ENCODE assay signal across 8 cellular contexts in the genomic region with DNA sequence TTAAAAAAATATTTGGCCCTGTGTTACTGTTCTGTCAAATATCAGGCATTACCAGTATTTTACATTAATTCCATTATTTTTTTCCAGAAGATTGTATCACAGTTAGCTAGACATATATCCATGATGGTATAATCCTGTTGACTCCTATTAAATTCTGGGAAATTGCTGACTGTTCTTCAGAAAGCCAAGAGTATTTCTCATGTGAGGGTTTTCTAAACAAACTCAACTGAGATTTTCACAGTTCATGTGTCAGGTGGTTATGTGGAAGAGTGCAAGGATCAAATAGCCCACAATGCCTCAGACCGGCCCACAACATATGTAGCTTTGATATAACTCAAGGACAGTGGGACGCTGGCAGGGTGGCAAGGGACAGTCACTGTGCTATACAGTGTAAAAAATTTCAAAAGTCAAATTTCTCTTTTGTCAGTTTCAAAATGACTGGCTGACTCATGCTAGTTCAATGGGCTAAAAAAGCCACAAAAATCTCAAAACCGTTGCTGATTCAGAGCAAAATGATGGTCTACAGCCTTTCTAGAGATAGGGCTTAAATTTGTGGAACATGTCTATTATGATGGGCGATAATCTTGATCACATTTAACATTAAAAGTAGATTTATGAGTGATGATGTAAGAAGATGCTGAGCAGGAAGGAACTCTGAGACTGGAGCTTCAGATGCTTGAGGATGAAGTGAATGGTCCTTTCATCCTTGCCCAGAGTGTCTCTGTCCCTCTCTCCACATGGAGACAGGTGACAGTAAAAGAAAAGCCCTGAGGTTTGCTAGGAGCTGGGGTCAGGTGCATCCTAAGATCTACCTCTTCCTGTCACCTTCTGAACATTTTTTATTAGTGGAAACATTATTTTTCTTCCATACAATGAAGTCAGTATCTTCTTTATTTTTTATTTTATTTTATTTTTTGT.
DNase-seq lines count a peak whose midpoint lies in the region; ATAC-seq lines count a peak whose summit lies in the region.

No MANE protein-coding gene starts in this region.

- no peak overlapping the region for H3K27ac ChIP-seq in caudate nucleus (ENCODE audit: low read depth, low read length)

- peaks cover 0 to 3% (median 0%) of the 10 kb centered on the region in 3 donors for H3K9me3 Mint-ChIP-seq in T-cell

- H3K27me3 Mint-ChIP-seq in T-cell: no peaks in the 10 kb centered on the region

- POLR2A ChIA-PET in T-cell (lab: Charles Lee): no interaction called here

- DNase-seq in NOMO-1 treated with DMSO at 0.1 percent for 48 hours (lab: John Stamatoyannopoulos, UW; ENCODE audit: unreplicated experiment): peak; percentile 86
- DNase-seq in non-pigmented ciliary epithelial cell (ENCODE audit: low read depth): peak; percentile 83
- DNase-seq in anterior cingulate cortex (lab: John Stamatoyannopoulos, UW): no peak
- no peak for DNase-seq in T-cell
- no peak for DNase-seq in DMS79 treated with DMSO at 0.1 percent for 48 hours (lab: John Stamatoyannopoulos, UW)
- DNase-seq in caudate nucleus (lab: John Stamatoyannopoulos, UW): no peak

- H3K4me1 Mint-ChIP-seq in T-cell: no peaks in the 10 kb centered on the region

- ATAC-seq in GM18511 (IDR thresholded peaks at IDR 0.05; ENCODE audit: unreplicated experiment) (peak; percentile 92), HG02623 (IDR thresholded peaks at IDR 0.05; ENCODE audit: unreplicated experiment) (peak; percentile 89), T-cell (replicated peaks in 1 of 4) (no peak)

- CTCF ChIA-PET in T-cell (lab: Charles Lee): interaction anchor here in 1 of 2 donors (0.5 kb wide), 1 partner anchor 22 kb away, joined by 4 read pairs; no protein-coding TSS in a partner anchor

- H3K27ac Mint-ChIP-seq in T-cell: no peak overlapping the region

- no peaks in the 10 kb centered on the region for H3K36me3 Mint-ChIP-seq in T-cell

- H3K4me3 Mint-ChIP-seq in T-cell: no peak overlapping the region

Comparison
In these comparisons a context has a peak if more than half of its experiments do, and no peak if none do; other contexts are left out.
1. ATAC-seq: peak in GM18511 (single experiment) and HG02623 (single experiment); none in T-cell (0 of 4).
2. DNase-seq: peak in NOMO-1 treated with DMSO at 0.1 percent for 48 hours (single experiment) and non-pigmented ciliary epithelial cell (single experiment); none in anterior cingulate cortex (0 of 58), T-cell (0 of 34), DMS79 treated with DMSO at 0.1 percent for 48 hours (single experiment) and caudate nucleus (0 of 61).